ENCODE assay signal across 10 cellular contexts in genomic region chr1:192485692-192486436, GRCh38.
DNase-seq lines count a peak whose midpoint lies in the region; TF ChIP-seq lines count a peak whose summit lies in the region.
"Had no signal": no experiment of that assay in that cellular context is flagged by ENCODE, and none has a peak within 500 bp of the region (broad histone marks: within the 10 kb centered on the region; RNA-seq: fewer than 3 reads in every experiment).

No MANE protein-coding gene starts in this region.

- H3K23ac ChIP-seq in H9 (ENCODE audit: insufficient read length, low read depth, low read length): no peak overlapping the region

- H3K27ac ChIP-seq in epithelial cell of prostate (peak overlapping the region; percentile 68), muscle layer of colon (ENCODE audit: low read depth, low read length) (peak overlapping the region; percentile 45), H9 (ENCODE audit: insufficient read length, low read depth, low read length) (no peak overlapping the region)

- H2BK5ac ChIP-seq in H9 (ENCODE audit: insufficient read length, low read length): no peak overlapping the region

- H3K56ac ChIP-seq in H9 (ENCODE audit: insufficient read length, low read depth, low read length): no peak overlapping the region

- H3K9me3 ChIP-seq in muscle layer of colon (ENCODE audit: low read length): no peaks in the 10 kb centered on the region
- no peaks in the 10 kb centered on the region for H3K9me3 ChIP-seq in H9 (ENCODE audit: control insufficient read depth, low read depth, low read length)
- H3K9me3 ChIP-seq in HAP-1: no peaks in the 10 kb centered on the region; the same call in 1 of the 2 replicates
- no peaks in the 10 kb centered on the region for H3K9me3 ChIP-seq in BE2C

- no peak overlapping the region for H2BK12ac ChIP-seq in H9 (ENCODE audit: insufficient read length, low read depth, low read length)

- H4K20me1 ChIP-seq in H9 (ENCODE audit: control insufficient read depth, insufficient read depth, insufficient read length): no peaks in the 10 kb centered on the region

- peak; percentile 96 for DNase-seq in AG04449 (ENCODE audit: low read depth, low spot score)
- DNase-seq in MV-4-11 (lab: John Stamatoyannopoulos, UW): peak; percentile 22
- DNase-seq in epithelial cell of prostate (ENCODE audit: low read depth, low spot score): peak; percentile 88
- no peak for DNase-seq in H9
- no peak for DNase-seq in HAP-1 (ENCODE audit: low spot score in 2 of 2)
- DNase-seq in SK-N-DZ (ENCODE audit: low spot score): no peak
- DNase-seq in BE2C: no peak
- DNase-seq: activated CD4-positive, alpha-beta T cell treated with anti-CD3 and anti-CD28 coated beads, Interleukin-2, amount 50 U/mL, for 4 hours; MM.1S had no signal

- no peak overlapping the region for H3T11ph ChIP-seq in H9 (ENCODE audit: low read length)

- H3K27me3 Mint-ChIP-seq in H9 (ENCODE audit: low read depth): no peaks in the 10 kb centered on the region

- peaks cover 0 to 4% (median 0%) of the 10 kb centered on the region in 3 experiments; a peak in 1 of 7 replicates for H3K36me3 Mint-ChIP-seq in H9 (ENCODE audit: insufficient read depth in 1 of 3, low read depth in 3 of 3)

- H3K23me2 ChIP-seq in H9 (ENCODE audit: insufficient read length, low read depth, low read length, poor library complexity, severe bottlenecking): no peaks in the 10 kb centered on the region

- H2BK120ac ChIP-seq in H9 (ENCODE audit: low read depth, low read length, poor library complexity, severe bottlenecking): no peak overlapping the region

- no peak overlapping the region for H2AK5ac ChIP-seq in H9 (ENCODE audit: insufficient read length, low read length)

- CTCF ChIA-PET in AG04449 (lab: Yijun Ruan, JAX): no interaction called here

- no peak overlapping the region for H3K4me2 ChIP-seq in H9 (ENCODE audit: insufficient read depth, insufficient read length, low read length)

- H3K4me3 Mint-ChIP-seq in H9: no peak overlapping the region

- POLR2A ChIA-PET in AG04449 (lab: Yijun Ruan, JAX): interaction anchor here (0.6 kb wide), 1 partner anchor 327 kb away, joined by 3 read pairs; no protein-coding TSS in a partner anchor

- TF ChIP-seq CTCF in AG04449 (IDR thresholded peaks at IDR 0.05; ENCODE audit: insufficient read depth, low read length, missing control alignments): no peak
- no peak for TF ChIP-seq CTCF in H9 (conservative IDR thresholded peaks at IDR 0.05)
- no peak for TF ChIP-seq CTCF in BE2C (IDR thresholded peaks at IDR 0.05; ENCODE audit: low read depth, low read length)

- H3K4me1 ChIP-seq in muscle layer of colon (ENCODE audit: insufficient read depth, low read length) (peaks cover 35% of the 10 kb centered on the region), H9 (ENCODE audit: insufficient read depth, low read length) (no peaks in the 10 kb centered on the region), HAP-1 (peaks cover 10% of the 10 kb centered on the region), BE2C (peaks cover 15% of the 10 kb centered on the region)

- H3K4me3 ChIP-seq in AG04449 (ENCODE audit: low read depth, low read length) (no peak overlapping the region), muscle layer of colon (ENCODE audit: low read depth in 1 of 2, low read length in 2 of 2) (no peak overlapping the region), HAP-1 (no peak overlapping the region), BE2C (ENCODE audit: low read depth, low read length) (no peak overlapping the region)

- H3K4me1 Mint-ChIP-seq in H9: peaks cover 0 to 3% of the 10 kb centered on the region in 2 experiments; a peak in 1 of 4 replicates

- no peak overlapping the region for H3K27ac Mint-ChIP-seq in H9

- H4K8ac ChIP-seq in H9 (replicated peaks; ENCODE audit: insufficient read length, low read depth, low read length): no peak overlapping the region

- H4K5ac ChIP-seq in H9 (ENCODE audit: insufficient read length, low read depth, low read length): no peak overlapping the region

- no peak overlapping the region for H2BK15ac ChIP-seq in H9 (ENCODE audit: low read depth, low read length)

- no CpG with 5 or more reads among the region's 1 CpG for WGBS in H9 (ENCODE audit: extremely low coverage, insufficient read length, low lambda C conversion rate)

- H2BK20ac ChIP-seq in H9 (ENCODE audit: low read depth, low read length, poor library complexity, severe bottlenecking): no peak overlapping the region

- no peak overlapping the region for H3K4ac ChIP-seq in H9 (ENCODE audit: low read depth, low read length)

- H3K9ac ChIP-seq in muscle layer of colon (ENCODE audit: low read length): no peak overlapping the region
- H3K9ac ChIP-seq in H9 (ENCODE audit: extremely low read depth, insufficient read length, low read length): no peak overlapping the region

- H3K9me3 Mint-ChIP-seq in H9: peaks cover 3% of the 10 kb centered on the region in 2 experiments; a peak in 3 of 5 replicates

- H3K79me1 ChIP-seq in H9 (ENCODE audit: insufficient read depth, low read depth, low read length, poor library complexity, severe bottlenecking): no peaks in the 10 kb centered on the region

- H3K79me2 ChIP-seq in H9 (ENCODE audit: insufficient read depth, low read length): no peaks in the 10 kb centered on the region

- no peak overlapping the region for H3K18ac ChIP-seq in H9 (ENCODE audit: insufficient read length, low read depth, low read length)

- H4K91ac ChIP-seq in H9 (ENCODE audit: insufficient read length, low read depth, low read length): no peak overlapping the region

- H3K27me3 ChIP-seq in muscle layer of colon (ENCODE audit: control insufficient read depth in 1 of 2, insufficient read depth in 2 of 2, low read length in 2 of 2) (no peaks in the 10 kb centered on the region), H9 (ENCODE audit: insufficient read depth, low read length) (no peaks in the 10 kb centered on the region), HAP-1 (ENCODE audit: low read depth) (no peaks in the 10 kb centered on the region), BE2C (no peaks in the 10 kb centered on the region)

- H3K14ac ChIP-seq in H9 (ENCODE audit: insufficient read depth, low read length): no peak overlapping the region

- no peak overlapping the region for H2AFZ ChIP-seq in H9 (ENCODE audit: low read length)

- in situ Hi-C loops in HAP-1 (cut with MboI; ENCODE audit: low sequenced_read_pairs): no loop called here

- H3K36me3 ChIP-seq in muscle layer of colon (ENCODE audit: insufficient read depth, low read length) (no peaks in the 10 kb centered on the region), HAP-1 (replicated peaks) (no peaks in the 10 kb centered on the region), BE2C (no peaks in the 10 kb centered on the region)

Comparison
In these comparisons a context has a peak if more than half of its experiments do, and no peak if none do; other contexts are left out.
1. DNase-seq: peak in AG04449 (single experiment), MV-4-11 (single experiment) and epithelial cell of prostate (single experiment); none in H9 (single experiment), HAP-1 (0 of 2), SK-N-DZ (single experiment) and BE2C (single experiment).